In genomic region chr6:5260111-5260620, GRCh38 we compare ENCODE assay signal across 8 cellular contexts. TPM values are rescaled to one million over a fixed set of nuclear protein-coding genes. Genes with fewer than 3 reads are reported as not detected.
DNase-seq lines count a peak whose midpoint lies in the region; ATAC-seq and TF ChIP-seq lines count a peak whose summit lies in the region.

No MANE protein-coding gene starts in this region.

- H3K27me3 ChIP-seq in ACC112 (ENCODE audit: insufficient read depth, low read length), result no peaks in the 10 kb centered on the region

- DNase-seq in NCI-H2227 treated with DMSO at 0.1 percent for 48 hours (lab: John Stamatoyannopoulos, UW), result peak; percentile 79
- peak; percentile 66 for DNase-seq in activated CD4-positive, alpha-beta T cell treated with anti-CD3 and anti-CD28 coated beads for 1 hour
- no peak for DNase-seq in coronary artery (ENCODE audit: low spot score)
- DNase-seq in lung microvascular endothelial cell (ENCODE audit: low read depth in 2 of 2), result peak; percentile 40 to 59
- DNase-seq in stimulated activated CD8-positive, alpha-beta memory T cell treated with anti-CD3 and anti-CD28 coated beads, Interleukin-12 subunit alpha, Interleukin-12 subunit beta, amount 100 ng/mL, for 1 hour (ENCODE audit: low read depth), result peak; percentile 62

- peak; percentile 66 for ATAC-seq in HG03064 (IDR thresholded peaks at IDR 0.05; ENCODE audit: low read depth, unreplicated experiment)

- H3K4me3 ChIP-seq in ACC112 (ENCODE audit: low read depth, low read length), result peak overlapping the region; percentile 97
- peak overlapping the region; percentile 87 for H3K4me3 ChIP-seq in coronary artery

- H2AFZ ChIP-seq in ACC112 (ENCODE audit: low read length, unreplicated experiment), result peak overlapping the region; percentile 100

- H3K36me3 ChIP-seq in ACC112 (ENCODE audit: insufficient read depth, low read length), result no peaks in the 10 kb centered on the region

- no peak for TF ChIP-seq CTCF in coronary artery (IDR thresholded peaks at IDR 0.05)

- H3K79me2 ChIP-seq in ACC112 (ENCODE audit: control insufficient read depth, insufficient read depth, low read length, unreplicated experiment), result peaks cover 33% of the 10 kb centered on the region

- H3K27ac ChIP-seq in ACC112 (ENCODE audit: low read depth, low read length) (peak overlapping the region; percentile 98), coronary artery (peak overlapping the region; percentile 94 to 97)

- H3K4me1 ChIP-seq in ACC112 (ENCODE audit: control insufficient read depth, insufficient read depth, low read length, unreplicated experiment), result peaks cover 13% of the 10 kb centered on the region

- peak; percentile 17 for TF ChIP-seq POLR2A in GM18526 (IDR thresholded peaks at IDR 0.05; ENCODE audit: extremely low read depth, insufficient read length)

RNA-seq across cellular contexts. Expression of gene LYRM4, which starts 0.6 kb away (rescaled TPM):
- total RNA-seq in lung microvascular endothelial cell, result 14.6 and 14.7 TPM in 2 replicates

RNA-seq across cellular contexts. Expression of gene FARS2, which starts 1.1 kb away (rescaled TPM):
- total RNA-seq in lung microvascular endothelial cell, result 21.4 and 22.0 TPM in 2 replicates
